21 cellular contexts compared by ENCODE assay signal in genomic region chr4:158302076-158302866, GRCh38.
A peak's percentile ranks its signal among the peaks of the same experiment; 100 is the strongest.
DNase-seq lines count a peak whose midpoint lies in the region; ATAC-seq and TF ChIP-seq lines count a peak whose summit lies in the region.
"Had no signal": no experiment of that assay in that cellular context is flagged by ENCODE, and none has a peak within 500 bp of the region (broad histone marks: within the 10 kb centered on the region; RNA-seq: fewer than 3 reads in every experiment).

No MANE protein-coding gene starts in this region.

- no peak overlapping the region for H3K4me3 ChIP-seq in MG63
- H3K4me3 ChIP-seq in mesendoderm (ENCODE audit: low read length): no peak overlapping the region
- H3K4me3 ChIP-seq: left ventricle myocardium inferior, thoracic aorta had no signal

- no peak overlapping the region for H2BK15ac ChIP-seq in mesendoderm (replicated peaks; ENCODE audit: low read depth)

- H2BK120ac ChIP-seq in mesendoderm (ENCODE audit: low read depth, low read length): no peak overlapping the region

- DNase-seq in AG09319 (ENCODE audit: extremely low read depth, low read depth) (peak; percentile 64), MG63 (peak; percentile 29), dermis blood vessel endothelial cell (peak; percentile 47), mesendoderm (peak; percentile 28), Kasumi-1 (lab: John Stamatoyannopoulos, UW) (no peak), NCI-H1048 (lab: John Stamatoyannopoulos, UW) (no peak)
- no peak for DNase-seq in activated T-cell treated with anti-CD3 and anti-CD28 coated beads, Interleukin-2, amount 50 U/mL, for 24 hours
- DNase-seq: activated CD4-positive, alpha-beta T cell treated with anti-CD3 and anti-CD28 coated beads, Interleukin-2, amount 10 ng/mL, durations not matched to agents 7 days and 5 days; activated naive CD8-positive, alpha-beta T cell treated with anti-CD3 and anti-CD28 coated beads for 36 hours; activated T-cell treated with anti-CD3 and anti-CD28 coated beads, Interleukin-2, amount 50 U/mL, for 1 hour; DMS 273 treated with DMSO at 0.1 percent for 48 hours; H9; left ventricle myocardium inferior; naive B cell; NCI-H1417; SIG-M5; stimulated activated CD8-positive, alpha-beta memory T cell treated with anti-CD3 and anti-CD28 coated beads, Interleukin-4, amount 100 ng/mL, for 48 hours had no signal

- no peak overlapping the region for H3K4me2 ChIP-seq in mesendoderm (ENCODE audit: low read length)

- H3K36me3 ChIP-seq in MG63 (no peaks in the 10 kb centered on the region), mesendoderm (ENCODE audit: control insufficient read depth, insufficient read depth, low read length) (no peaks in the 10 kb centered on the region)
- H3K36me3 ChIP-seq: left ventricle myocardium inferior, thoracic aorta had no signal

- no peak overlapping the region for H3K56ac ChIP-seq in mesendoderm (ENCODE audit: low read length)

- H3K4me3 Mint-ChIP-seq in activated T-cell treated with anti-CD3 and anti-CD28 coated beads, Interleukin-2, amount 50 U/mL, for 24 hours: no peak overlapping the region
- H3K4me3 Mint-ChIP-seq: activated CD4-positive, alpha-beta T cell treated with anti-CD3 and anti-CD28 coated beads, Interleukin-2, amount 10 ng/mL, durations not matched to agents 7 days and 5 days; activated naive CD8-positive, alpha-beta T cell treated with anti-CD3 and anti-CD28 coated beads for 36 hours; B cell; H9; naive B cell had no signal

- no peaks in the 10 kb centered on the region for H3K79me2 ChIP-seq in mesendoderm (ENCODE audit: control insufficient read depth, insufficient read depth, low read length)

- H3K4me1 Mint-ChIP-seq in activated T-cell treated with anti-CD3 and anti-CD28 coated beads, Interleukin-2, amount 50 U/mL, for 24 hours (ENCODE audit: low read depth): no peaks in the 10 kb centered on the region
- H3K4me1 Mint-ChIP-seq: activated CD4-positive, alpha-beta T cell treated with anti-CD3 and anti-CD28 coated beads, Interleukin-2, amount 10 ng/mL, durations not matched to agents 7 days and 5 days; activated naive CD8-positive, alpha-beta T cell treated with anti-CD3 and anti-CD28 coated beads for 36 hours; B cell; naive B cell had no signal

- H2AK5ac ChIP-seq in mesendoderm (ENCODE audit: low read length): no peak overlapping the region

- no peak overlapping the region for H3K18ac ChIP-seq in mesendoderm (ENCODE audit: low read length)

- H3K4ac ChIP-seq in mesendoderm (ENCODE audit: low read depth, low read length): no peak overlapping the region

- H3K27me3 ChIP-seq in MG63 (no peaks in the 10 kb centered on the region), mesendoderm (ENCODE audit: insufficient read depth, low read length, poor library complexity) (no peaks in the 10 kb centered on the region)

- H3K4me1 ChIP-seq in mesendoderm (ENCODE audit: control insufficient read depth, low read depth, low read length): no peaks in the 10 kb centered on the region
- H3K4me1 ChIP-seq: left ventricle myocardium inferior had no signal

- H3K79me1 ChIP-seq in mesendoderm (ENCODE audit: low read length): no peaks in the 10 kb centered on the region

- H3K9ac ChIP-seq in mesendoderm (ENCODE audit: low read length): no peak overlapping the region

- H3K9me3 ChIP-seq in MG63: no peaks in the 10 kb centered on the region
- H3K9me3 ChIP-seq: left ventricle myocardium inferior, thoracic aorta had no signal

- WGBS in mesendoderm (ENCODE audit: extremely low coverage, insufficient coverage, low lambda C conversion rate): no CpG with 5 or more reads among the region's 2 CpGs

- no peak overlapping the region for H3K27ac Mint-ChIP-seq in activated T-cell treated with anti-CD3 and anti-CD28 coated beads, Interleukin-2, amount 50 U/mL, for 24 hours
- H3K27ac Mint-ChIP-seq: activated CD4-positive, alpha-beta T cell treated with anti-CD3 and anti-CD28 coated beads, Interleukin-2, amount 10 ng/mL, durations not matched to agents 7 days and 5 days; activated naive CD8-positive, alpha-beta T cell treated with anti-CD3 and anti-CD28 coated beads for 36 hours; B cell; H9; naive B cell had no signal

- H3K27ac ChIP-seq in mesendoderm (ENCODE audit: low read depth, low read length): no peak overlapping the region
- H3K27ac ChIP-seq: left ventricle myocardium inferior, thoracic aorta had no signal

- no peak overlapping the region for H4K8ac ChIP-seq in mesendoderm (ENCODE audit: low read depth, low read length)

- TF ChIP-seq CTCF in AG09319 (IDR thresholded peaks at IDR 0.05; ENCODE audit: low read depth, low read length): no peak

- no peaks in the 10 kb centered on the region for H3K27me3 Mint-ChIP-seq in activated T-cell treated with anti-CD3 and anti-CD28 coated beads, Interleukin-2, amount 50 U/mL, for 24 hours
- H3K27me3 Mint-ChIP-seq: activated naive CD8-positive, alpha-beta T cell treated with anti-CD3 and anti-CD28 coated beads for 36 hours; B cell; naive B cell had no signal

- no peak overlapping the region for H3K23ac ChIP-seq in mesendoderm (ENCODE audit: low read length)

- H3K36me3 Mint-ChIP-seq in activated T-cell treated with anti-CD3 and anti-CD28 coated beads, Interleukin-2, amount 50 U/mL, for 24 hours (ENCODE audit: low read depth): no peaks in the 10 kb centered on the region
- H3K36me3 Mint-ChIP-seq: activated naive CD8-positive, alpha-beta T cell treated with anti-CD3 and anti-CD28 coated beads for 36 hours; naive B cell had no signal

- no peak overlapping the region for H4K5ac ChIP-seq in mesendoderm (ENCODE audit: low read length)

- H2BK5ac ChIP-seq in mesendoderm (ENCODE audit: low read length): no peak overlapping the region

- no peaks in the 10 kb centered on the region for H3K9me3 Mint-ChIP-seq in activated T-cell treated with anti-CD3 and anti-CD28 coated beads, Interleukin-2, amount 50 U/mL, for 24 hours
- H3K9me3 Mint-ChIP-seq: activated CD4-positive, alpha-beta T cell treated with anti-CD3 and anti-CD28 coated beads, Interleukin-2, amount 10 ng/mL, durations not matched to agents 7 days and 5 days; activated naive CD8-positive, alpha-beta T cell treated with anti-CD3 and anti-CD28 coated beads for 36 hours had no signal

- ATAC-seq in GM21381 (IDR thresholded peaks at IDR 0.05; ENCODE audit: unreplicated experiment): no peak
- ATAC-seq: HepG2 had no signal

Comparison
In these comparisons a context has a peak if more than half of its experiments do, and no peak if none do; other contexts are left out.
1. DNase-seq: peak in AG09319 (single experiment), MG63 (single experiment), dermis blood vessel endothelial cell (single experiment) and mesendoderm (single experiment); none in Kasumi-1 (0 of 2), activated T-cell treated with anti-CD3 and anti-CD28 coated beads, Interleukin-2, amount 50 U/mL, for 24 hours (single experiment) and NCI-H1048 (single experiment).